ENCODE assay signal across 25 cellular contexts in the genomic region with DNA sequence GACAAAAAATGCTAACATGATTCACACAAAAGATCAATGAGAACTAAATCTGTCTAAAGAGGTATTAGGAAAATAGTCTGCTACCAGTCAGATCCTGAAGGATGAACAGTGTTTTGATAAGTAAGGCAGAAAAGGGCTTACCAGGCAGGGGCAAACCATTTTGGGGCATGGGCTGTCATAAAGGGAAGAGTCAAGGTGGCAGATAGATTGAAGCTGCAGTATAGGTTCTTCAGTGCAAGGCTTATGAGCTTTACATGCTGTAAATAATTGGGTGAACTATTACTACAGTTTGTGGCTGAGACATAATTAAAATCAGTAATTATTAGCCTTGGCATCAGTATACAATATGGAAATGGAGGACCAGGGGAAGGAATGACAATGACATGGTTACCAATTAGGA. TPM values are rescaled to one million over a fixed set of nuclear protein-coding genes. Genes with fewer than 3 reads are reported as not detected.
DNase-seq lines count a peak whose midpoint lies in the region; ATAC-seq and TF ChIP-seq lines count a peak whose summit lies in the region.
"Had no signal": no experiment of that assay in that cellular context is flagged by ENCODE, and none has a peak within 500 bp of the region (broad histone marks: within the 10 kb centered on the region; RNA-seq: fewer than 3 reads in every experiment).

No MANE protein-coding gene starts in this region.

- H3K36me3 ChIP-seq in HUES6 (ENCODE audit: control insufficient read depth, insufficient read depth, low read length) = peaks cover 28% of the 10 kb centered on the region
- H3K36me3 ChIP-seq: colonic mucosa, suprapubic skin, uterus had no signal

- no peak overlapping the region for H3K4me3 ChIP-seq in HUES6 (ENCODE audit: low read depth, low read length)
- H3K4me3 ChIP-seq: BLaER1, colonic mucosa, suprapubic skin, uterus had no signal

- TF ChIP-seq CTCF in osteocyte (IDR thresholded peaks at IDR 0.05) = no peak

- H3K9ac ChIP-seq in HUES6 (ENCODE audit: low read length) = no peak overlapping the region
- H3K9ac ChIP-seq: BLaER1, KMS-11, parathyroid adenoma had no signal

- no peaks in the 10 kb centered on the region for H3K27me3 ChIP-seq in HUES6 (ENCODE audit: control insufficient read depth, insufficient read depth, low read length)
- H3K27me3 ChIP-seq: BLaER1, colonic mucosa, suprapubic skin, uterus had no signal

- 0 out of 2 replicates have a peak overlapping the region, but pooled peaks have one; percentile 36 for H3K27ac ChIP-seq in HUES6 (ENCODE audit: low read depth, low read length)
- H3K27ac ChIP-seq: BLaER1, colonic mucosa, KMS-11, parathyroid adenoma, suprapubic skin, uterus had no signal

- peak overlapping the region; percentile 50 for H3K4me3 Mint-ChIP-seq in activated naive CD4-positive, alpha-beta T cell treated with anti-CD3 and anti-CD28 coated beads, Interleukin-2, amount 50 U/mL, for 24 hours
- peak overlapping the region in 1 of 2 donors; percentile 58 for H3K4me3 Mint-ChIP-seq in effector memory CD8-positive, alpha-beta T cell
- H3K4me3 Mint-ChIP-seq in osteocyte (ENCODE audit: unreplicated experiment) = no peak overlapping the region
- H3K4me3 Mint-ChIP-seq: nephron had no signal

- H3K27ac Mint-ChIP-seq in activated naive CD4-positive, alpha-beta T cell treated with anti-CD3 and anti-CD28 coated beads, Interleukin-2, amount 50 U/mL, for 24 hours = peak overlapping the region; percentile 4
- H3K27ac Mint-ChIP-seq in effector memory CD8-positive, alpha-beta T cell = peak overlapping the region; percentile 1 to 11
- H3K27ac Mint-ChIP-seq in osteocyte (ENCODE audit: unreplicated experiment) = peak overlapping the region; percentile 9
- H3K27ac Mint-ChIP-seq: activated T-helper 2 cell treated with anti-CD3 and anti-CD28 coated beads, Interferon-gamma antibody, Interleukin-2, Interleukin-4, amounts not matched to agents 10 μg/mL and 5 μg/mL and 100 μg/mL, durations not matched to agents 14 hours and 24 hours and 36 hours had no signal

- H3K9me3 ChIP-seq in HUES6 (ENCODE audit: control insufficient read depth, insufficient read depth, low read depth, low read length) = no peaks in the 10 kb centered on the region
- H3K9me3 ChIP-seq: BLaER1, colonic mucosa, suprapubic skin, uterus had no signal

- H3K4me1 ChIP-seq in HUES6 (ENCODE audit: control insufficient read depth, insufficient read depth, low read length) = peaks cover 40% of the 10 kb centered on the region
- H3K4me1 ChIP-seq: BLaER1, colonic mucosa had no signal

- H3K9me3 Mint-ChIP-seq in activated naive CD4-positive, alpha-beta T cell treated with anti-CD3 and anti-CD28 coated beads, Interleukin-2, amount 50 U/mL, for 24 hours = no peaks in the 10 kb centered on the region
- no peaks in the 10 kb centered on the region for H3K9me3 Mint-ChIP-seq in effector memory CD8-positive, alpha-beta T cell
- H3K9me3 Mint-ChIP-seq in osteocyte (ENCODE audit: unreplicated experiment) = no peaks in the 10 kb centered on the region
- H3K9me3 Mint-ChIP-seq: activated T-helper 2 cell treated with anti-CD3 and anti-CD28 coated beads, Interferon-gamma antibody, Interleukin-2, Interleukin-4, amounts not matched to agents 10 μg/mL and 5 μg/mL and 100 μg/mL, durations not matched to agents 14 hours and 24 hours and 36 hours; nephron had no signal

- no peak for DNase-seq in activated naive CD4-positive, alpha-beta T cell treated with Interleukin-2 at 50 U/mL for 16 hours
- DNase-seq in effector memory CD8-positive, alpha-beta T cell = no peak
- DNase-seq in osteocyte (ENCODE audit: extremely low spot score, unreplicated experiment) (no peak), NCI-H1436 treated with DMSO at 0.1 percent for 48 hours (lab: John Stamatoyannopoulos, UW) (no peak)
- DNase-seq: colonic mucosa, HCEC 1CT, head of caudate nucleus, MV-4-11, NCI-H187, NCI-H748 treated with DMSO at 0.1 percent for 48 hours, OCI-M1, T1000, uterus had no signal

- H3K4me1 Mint-ChIP-seq in activated naive CD4-positive, alpha-beta T cell treated with anti-CD3 and anti-CD28 coated beads, Interleukin-2, amount 50 U/mL, for 24 hours = peaks cover 91% of the 10 kb centered on the region
- peaks cover 44 to 84% of the 10 kb centered on the region in 2 donors for H3K4me1 Mint-ChIP-seq in effector memory CD8-positive, alpha-beta T cell (ENCODE audit: low read depth in 2 of 2)
- peaks cover 50% of the 10 kb centered on the region for H3K4me1 Mint-ChIP-seq in osteocyte (ENCODE audit: unreplicated experiment)

- H3K27me3 Mint-ChIP-seq in activated naive CD4-positive, alpha-beta T cell treated with anti-CD3 and anti-CD28 coated beads, Interleukin-2, amount 50 U/mL, for 24 hours = no peaks in the 10 kb centered on the region
- H3K27me3 Mint-ChIP-seq in effector memory CD8-positive, alpha-beta T cell = no peaks in the 10 kb centered on the region
- H3K27me3 Mint-ChIP-seq in osteocyte (ENCODE audit: unreplicated experiment) = no peaks in the 10 kb centered on the region

- H3K36me3 Mint-ChIP-seq in activated naive CD4-positive, alpha-beta T cell treated with anti-CD3 and anti-CD28 coated beads, Interleukin-2, amount 50 U/mL, for 24 hours = peaks cover 14% of the 10 kb centered on the region
- H3K36me3 Mint-ChIP-seq in effector memory CD8-positive, alpha-beta T cell (ENCODE audit: insufficient read depth) = peaks cover 24% of the 10 kb centered on the region
- H3K36me3 Mint-ChIP-seq in osteocyte (ENCODE audit: unreplicated experiment) = no peaks in the 10 kb centered on the region

- ATAC-seq in effector memory CD8-positive, alpha-beta T cell (replicated peaks) = no peak
- no peak for ATAC-seq in HG03097 (IDR thresholded peaks at IDR 0.05; ENCODE audit: low FRiP score, unreplicated experiment)
- no peak for ATAC-seq in HG02981 (IDR thresholded peaks at IDR 0.05; ENCODE audit: unreplicated experiment)
- ATAC-seq: Right ventricle myocardium inferior, sciatic nerve had no signal

RNA-seq across cellular contexts. Expression of a gene that starts 21.8 kb away (rescaled TPM):
- 278 and 282 TPM in 2 replicates for total RNA-seq in osteocyte

RNA-seq across cellular contexts. Expression of a gene that starts 51.8 kb away (rescaled TPM):
- total RNA-seq in osteocyte = 8.9 and 10.5 TPM in 2 replicates
